Comparison of ENCODE assay signal across 10 cellular contexts in genomic region chr3:188272481-188273372, GRCh38.
DNase-seq lines count a peak whose midpoint lies in the region; ATAC-seq and TF ChIP-seq lines count a peak whose summit lies in the region.
"Had no signal": no experiment of that assay in that cellular context is flagged by ENCODE, and none has a peak within 500 bp of the region (broad histone marks: within the 10 kb centered on the region; RNA-seq: fewer than 3 reads in every experiment).

No MANE protein-coding gene starts in this region.

- H3K36me3 Mint-ChIP-seq in activated T-cell treated with anti-CD3 and anti-CD28 coated beads, Interleukin-2, amount 50 U/mL, for 24 hours (ENCODE audit: low read depth), result peaks cover 9% of the 10 kb centered on the region
- peaks cover 6% of the 10 kb centered on the region for H3K36me3 Mint-ChIP-seq in activated naive CD8-positive, alpha-beta T cell treated with anti-CD3 and anti-CD28 coated beads, Interleukin-2, amount 50 U/mL, for 24 hours (ENCODE audit: low read depth)

- no peak for DNase-seq in activated T-cell treated with anti-CD3 and anti-CD28 coated beads, Interleukin-2, amount 50 U/mL, for 24 hours
- DNase-seq in activated T-cell treated with anti-CD3 and anti-CD28 coated beads for 4 hours (no peak), kidney glomerular epithelial cell (lab: John Stamatoyannopoulos, UW) (peak; percentile 77), tibial artery (no peak), COR-L47 (lab: John Stamatoyannopoulos, UW) (no peak), T-helper 2 cell (no peak), DMS114 treated with DMSO at 0.1 percent for 48 hours (lab: John Stamatoyannopoulos, UW; ENCODE audit: unreplicated experiment) (no peak)
- no peak for DNase-seq in activated naive CD8-positive, alpha-beta T cell treated with anti-CD3 and anti-CD28 coated beads, Interleukin-2, amount 50 U/mL, for 24 hours
- DNase-seq: stimulated activated CD4-positive, alpha-beta T cell treated with anti-CD3 and anti-CD28 coated beads, Interleukin-4, amount 100 ng/mL, for 4 hours had no signal

- intact Hi-C loops in tibial artery (cut with DNase I; ENCODE audit: low total_unique reads), result loop anchor here (5.0 kb wide), 2 partner anchors 220 to 530 kb away; no protein-coding TSS in a partner anchor

- no peak overlapping the region for H3K4me3 Mint-ChIP-seq in activated T-cell treated with anti-CD3 and anti-CD28 coated beads, Interleukin-2, amount 50 U/mL, for 24 hours
- H3K4me3 Mint-ChIP-seq in activated naive CD8-positive, alpha-beta T cell treated with anti-CD3 and anti-CD28 coated beads, Interleukin-2, amount 50 U/mL, for 24 hours, result no peak overlapping the region
- H3K4me3 Mint-ChIP-seq: B cell had no signal

- H3K4me1 Mint-ChIP-seq in activated T-cell treated with anti-CD3 and anti-CD28 coated beads, Interleukin-2, amount 50 U/mL, for 24 hours (ENCODE audit: low read depth), result peaks cover 39% of the 10 kb centered on the region
- peaks cover 32% of the 10 kb centered on the region for H3K4me1 Mint-ChIP-seq in activated naive CD8-positive, alpha-beta T cell treated with anti-CD3 and anti-CD28 coated beads, Interleukin-2, amount 50 U/mL, for 24 hours

- H3K27me3 ChIP-seq in tibial artery, result no peaks in the 10 kb centered on the region

- peak overlapping the region; percentile 13 for H3K27ac Mint-ChIP-seq in activated T-cell treated with anti-CD3 and anti-CD28 coated beads, Interleukin-2, amount 50 U/mL, for 24 hours
- H3K27ac Mint-ChIP-seq in activated naive CD8-positive, alpha-beta T cell treated with anti-CD3 and anti-CD28 coated beads, Interleukin-2, amount 50 U/mL, for 24 hours, result no peak overlapping the region
- H3K27ac Mint-ChIP-seq: B cell had no signal

- peak; percentile 86 for ATAC-seq in activated naive CD8-positive, alpha-beta T cell treated with anti-CD3 and anti-CD28 coated beads, Interleukin-2, amount 50 U/mL, for 24 hours

- no peaks in the 10 kb centered on the region for H3K9me3 ChIP-seq in tibial artery

- peaks cover 0 to 100% (median 76%) of the 10 kb centered on the region in 4 donors for H3K4me1 ChIP-seq in tibial artery

- H3K9me3 Mint-ChIP-seq in activated T-cell treated with anti-CD3 and anti-CD28 coated beads, Interleukin-2, amount 50 U/mL, for 24 hours, result peaks cover 4% of the 10 kb centered on the region
- H3K9me3 Mint-ChIP-seq in activated naive CD8-positive, alpha-beta T cell treated with anti-CD3 and anti-CD28 coated beads, Interleukin-2, amount 50 U/mL, for 24 hours, result no peaks in the 10 kb centered on the region

- peaks cover 0 to 5% (median 0%) of the 10 kb centered on the region in 3 donors for H3K36me3 ChIP-seq in tibial artery

- H3K27ac ChIP-seq in tibial artery, result peak overlapping the region; percentile 90 to 96

- no peak for TF ChIP-seq CTCF in tibial artery (IDR thresholded peaks at IDR 0.05)

- no peak overlapping the region for H3K4me3 ChIP-seq in tibial artery

- H3K27me3 Mint-ChIP-seq in activated T-cell treated with anti-CD3 and anti-CD28 coated beads, Interleukin-2, amount 50 U/mL, for 24 hours, result no peaks in the 10 kb centered on the region
- H3K27me3 Mint-ChIP-seq in activated naive CD8-positive, alpha-beta T cell treated with anti-CD3 and anti-CD28 coated beads, Interleukin-2, amount 50 U/mL, for 24 hours, result no peaks in the 10 kb centered on the region
- H3K27me3 Mint-ChIP-seq: B cell had no signal
